ENCODE assay signal across 19 cellular contexts in genomic region chr19:5093953-5094718, GRCh38.
DNase-seq lines count a peak whose midpoint lies in the region; ATAC-seq and TF ChIP-seq lines count a peak whose summit lies in the region.
"Had no signal": no experiment of that assay in that cellular context is flagged by ENCODE, and none has a peak within 500 bp of the region (broad histone marks: within the 10 kb centered on the region; RNA-seq: fewer than 3 reads in every experiment).

No MANE protein-coding gene starts in this region.

- no peaks in the 10 kb centered on the region for H3K9me3 ChIP-seq in BE2C
- no peaks in the 10 kb centered on the region for H3K9me3 ChIP-seq in ectodermal cell (ENCODE audit: control insufficient read depth, low read length)
- no peaks in the 10 kb centered on the region for H3K9me3 ChIP-seq in neural progenitor cell (ENCODE audit: low read depth)

- TF ChIP-seq CTCF in BE2C (IDR thresholded peaks at IDR 0.05; ENCODE audit: low read depth, low read length) (no peak), neural progenitor cell (IDR thresholded peaks at IDR 0.05) (no peak)

- no peak overlapping the region for H3K4me3 Mint-ChIP-seq in neural progenitor cell
- H3K4me3 Mint-ChIP-seq: activated CD4-positive, alpha-beta memory T cell treated with anti-CD3 and anti-CD28 coated beads, Interleukin-2, amount 10 ng/mL, durations not matched to agents 7 days and 5 days; central memory CD8-positive, alpha-beta T cell; T-helper 1 cell treated with Interleukin-12 subunit alpha and Interleukin-12 subunit beta and Interleukin-4 antibody, amounts not matched to agents 30 μg/mL and 1 μg/mL, for 36 hours had no signal

- peaks cover 48% of the 10 kb centered on the region for H4K20me1 ChIP-seq in neural progenitor cell (ENCODE audit: low read depth)

- H3K9ac ChIP-seq in neural progenitor cell, result no peak overlapping the region

- H3K27ac Mint-ChIP-seq in neural progenitor cell, result peak overlapping the region; percentile 90
- H3K27ac Mint-ChIP-seq: activated CD4-positive, alpha-beta memory T cell treated with anti-CD3 and anti-CD28 coated beads, Interleukin-2, amount 10 ng/mL, durations not matched to agents 7 days and 5 days; T-helper 1 cell treated with Interleukin-12 subunit alpha and Interleukin-12 subunit beta and Interleukin-4 antibody, amounts not matched to agents 30 μg/mL and 1 μg/mL, for 36 hours had no signal

- H3K4me3 ChIP-seq in BE2C (ENCODE audit: low read depth, low read length) (no peak overlapping the region), ectodermal cell (ENCODE audit: insufficient read depth, low read depth, low read length) (no peak overlapping the region), neural progenitor cell (no peak overlapping the region)
- H3K4me3 ChIP-seq: esophagus muscularis mucosa, gastroesophageal sphincter had no signal

- H3K27me3 ChIP-seq in BE2C (no peaks in the 10 kb centered on the region), ectodermal cell (ENCODE audit: control insufficient read depth, insufficient read depth, low read length, poor library complexity, severe bottlenecking) (no peaks in the 10 kb centered on the region), neural progenitor cell (no peaks in the 10 kb centered on the region)
- H3K27me3 ChIP-seq: esophagus muscularis mucosa, gastroesophageal sphincter had no signal

- H3K4me1 ChIP-seq in BE2C, result peaks cover 36% of the 10 kb centered on the region
- H3K4me1 ChIP-seq in ectodermal cell (ENCODE audit: control insufficient read depth, insufficient read depth, low read length), result peaks cover 44% of the 10 kb centered on the region
- peaks cover 41% of the 10 kb centered on the region for H3K4me1 ChIP-seq in neural progenitor cell
- H3K4me1 ChIP-seq: Caco-2 had no signal

- H3F3A ChIP-seq in neural progenitor cell (ENCODE audit: low read depth), result peaks cover 14% of the 10 kb centered on the region

- peaks cover 15% of the 10 kb centered on the region for H3K27me3 Mint-ChIP-seq in neural progenitor cell (ENCODE audit: insufficient read depth, low read depth)
- H3K27me3 Mint-ChIP-seq: activated CD4-positive, alpha-beta memory T cell treated with anti-CD3 and anti-CD28 coated beads, Interleukin-2, amount 10 ng/mL, durations not matched to agents 7 days and 5 days; central memory CD8-positive, alpha-beta T cell had no signal

- H3K4me1 Mint-ChIP-seq in neural progenitor cell, result peaks cover 51% of the 10 kb centered on the region
- H3K4me1 Mint-ChIP-seq: activated CD4-positive, alpha-beta memory T cell treated with anti-CD3 and anti-CD28 coated beads, Interleukin-2, amount 10 ng/mL, durations not matched to agents 7 days and 5 days had no signal

- DNase-seq in BE2C, result peak; percentile 48
- DNase-seq in LHCN-M2 (ENCODE audit: low read depth), result peak; percentile 76
- DNase-seq in neural progenitor cell (ENCODE audit: low spot score), result no peak
- DNase-seq in occipital lobe (lab: John Stamatoyannopoulos, UW), result no peak
- no peak for DNase-seq in NCI-H1105 (lab: John Stamatoyannopoulos, UW)
- DNase-seq: activated CD4-positive, alpha-beta memory T cell treated with anti-CD3 and anti-CD28 coated beads, Interleukin-2, amount 10 ng/mL, durations not matched to agents 7 days and 5 days; activated naive CD4-positive, alpha-beta T cell; Caco-2; effector CD4-positive, alpha-beta T cell; HCEC 1CT; NCI-H446 treated with DMSO at 0.1 percent for 48 hours; stimulated activated CD8-positive, alpha-beta memory T cell treated with anti-CD3 and anti-CD28 coated beads, Interleukin-4, amount 100 ng/mL, for 48 hours had no signal

- peak overlapping the region; percentile 50 for H3K27ac ChIP-seq in ectodermal cell (ENCODE audit: insufficient read depth, low read depth, low read length, poor library complexity, severe bottlenecking)
- peak overlapping the region; percentile 37 for H3K27ac ChIP-seq in neural progenitor cell
- H3K27ac ChIP-seq: esophagus muscularis mucosa had no signal

- peaks cover 17% of the 10 kb centered on the region for H3K9me3 Mint-ChIP-seq in neural progenitor cell
- H3K9me3 Mint-ChIP-seq: central memory CD8-positive, alpha-beta T cell had no signal

- no peaks in the 10 kb centered on the region for H3K79me2 ChIP-seq in neural progenitor cell (ENCODE audit: low read depth)

- WGBS in ectodermal cell, 2 experiments, result 89 to 90% methylated on average over 26 of the region's 26 CpGs

- H2AFZ ChIP-seq in neural progenitor cell (replicated peaks), result no peak overlapping the region

- H3K36me3 Mint-ChIP-seq in neural progenitor cell, result peaks cover 28% of the 10 kb centered on the region

- H3K36me3 ChIP-seq in BE2C (peaks cover 6% of the 10 kb centered on the region), ectodermal cell (ENCODE audit: control insufficient read depth, insufficient read depth, low read length) (peaks cover 10% of the 10 kb centered on the region), neural progenitor cell (peaks cover 4% of the 10 kb centered on the region)

- ATAC-seq in GM18498 (IDR thresholded peaks at IDR 0.05; ENCODE audit: unreplicated experiment), result no peak
- no peak for ATAC-seq in GM21515 (IDR thresholded peaks at IDR 0.05; ENCODE audit: unreplicated experiment)
- ATAC-seq: gastroesophageal sphincter had no signal

- no peak overlapping the region for H3K4me2 ChIP-seq in neural progenitor cell

Comparison
In these comparisons a context has a peak if more than half of its experiments do, and no peak if none do; other contexts are left out.
1. DNase-seq: peak in BE2C (single experiment) and LHCN-M2 (single experiment); none in neural progenitor cell (single experiment), occipital lobe (single experiment) and NCI-H1105 (single experiment).